8 cellular contexts compared by ENCODE assay signal in the genomic region with DNA sequence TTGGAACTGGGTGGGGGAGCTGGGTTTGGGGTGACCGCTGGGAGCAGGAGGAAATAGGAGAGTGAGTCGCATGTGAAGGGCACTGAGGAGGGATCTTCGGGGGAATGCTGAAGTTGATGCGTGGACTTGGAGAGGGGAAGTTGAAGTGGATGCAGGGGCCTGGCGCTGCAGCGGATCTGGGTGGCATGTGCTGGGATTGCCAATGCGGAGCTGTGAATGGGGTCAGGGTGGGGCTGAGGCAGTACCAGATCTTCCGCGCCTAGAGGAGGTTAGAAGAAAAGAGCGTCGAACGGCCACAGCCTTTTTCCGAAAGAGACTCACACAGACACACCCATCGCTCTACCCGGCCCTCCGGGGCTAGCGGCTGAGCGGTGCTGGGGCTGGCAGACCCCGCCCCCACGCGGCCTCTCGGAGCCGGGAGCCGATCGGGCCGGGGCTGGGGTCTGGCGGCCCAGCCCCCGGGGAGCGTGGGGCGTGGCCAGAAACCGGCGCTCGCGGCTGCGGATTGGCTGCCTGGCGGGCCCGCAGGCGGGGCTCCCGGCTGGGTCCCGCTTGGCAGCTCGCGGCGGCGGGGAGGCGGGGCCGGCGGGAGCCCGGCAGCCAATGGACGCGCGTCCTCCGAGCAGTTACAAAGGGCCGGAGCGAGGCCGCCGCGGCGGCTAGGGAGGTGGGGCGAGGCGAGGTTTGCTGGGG. TPM values are rescaled to one million over a fixed set of nuclear protein-coding genes. Genes with fewer than 3 reads are reported as not detected.
DNase-seq lines count a peak whose midpoint lies in the region; ATAC-seq, FAIRE-seq and TF ChIP-seq lines count a peak whose summit lies in the region.

Gene TGFBR1 (plus strand): TSS at position 655 of the 693 bp plus-strand sequence. CDS start 93 bp downstream, outside the sequence.

- H3K27ac ChIP-seq in BLaER1 treated with 17β-estradiol and CSF1 and Interleukin-3, amounts not matched to agents 10 nM and 100 nM, result peak within 1 kb of the TSS; percentile 93 to 99 (median 96)
- peak within 1 kb of the TSS; percentile 46 for H3K27ac ChIP-seq in HepG2 (ENCODE audit: extremely low read length, insufficient read depth, low read length)

- peaks cover 0 to 16% (median 0%) of the 10 kb centered on the region in 11 experiments; a peak in 8 of 22 replicates for H3K9me3 ChIP-seq in BLaER1 treated with 17β-estradiol and CSF1 and Interleukin-3, amounts not matched to agents 10 nM and 100 nM (replicated peaks in 1 of 11)
- no peaks in the 10 kb centered on the region for H3K9me3 ChIP-seq in HepG2 (ENCODE audit: low read length)

- WGBS in HepG2 (ENCODE audit: low lambda C conversion rate), result 2% methylated on average over 7 of the region's 60 CpGs

- POLR2A ChIA-PET in HepG2 (lab: Yijun Ruan, JAX), result interaction anchor here (0.6 to 1.9 kb wide), 4 partner anchors 12 to 802 kb away, joined by 3 to 7 read pairs (median 4); partner anchors contain the start of genes ALG2 and SEC61B

- TF ChIP-seq POLR2A in HepG2 (IDR thresholded peaks at IDR 0.05; ENCODE audit: insufficient read depth in 1 of 2, low read depth in 2 of 2, low read length in 2 of 2), result no peak; a peak in 1 of 4 replicates

- CTCF ChIA-PET in HepG2 (lab: Yijun Ruan, JAX; ENCODE audit: low intra/inter-chr PET ratio, low total read pairs), result no interaction called here

- H3K4me1 ChIP-seq in BLaER1 treated with 17β-estradiol and CSF1 and Interleukin-3, amounts not matched to agents 10 nM and 100 nM, result peaks cover 38 to 60% (median 48%) of the 10 kb centered on the region in 10 experiments
- peaks cover 41% of the 10 kb centered on the region for H3K4me1 ChIP-seq in HepG2 (ENCODE audit: insufficient read depth, low read length)

- in situ Hi-C loops in HepG2 (cut with HindIII; ENCODE audit: extremely low pct_ligation_motif_present, low pct_unique_long_range_greater_than_20kb), result no loop called here

- H3K27me3 ChIP-seq in BLaER1 treated with 17β-estradiol and CSF1 and Interleukin-3, amounts not matched to agents 10 nM and 100 nM, result peaks cover 0 to 36% (median 12%) of the 10 kb centered on the region in 11 experiments; a peak in 13 of 22 replicates
- no peaks in the 10 kb centered on the region; a peak in 1 of 5 replicates for H3K27me3 ChIP-seq in HepG2 (ENCODE audit: control insufficient read depth in 1 of 2, insufficient read depth in 2 of 2, low read length in 2 of 2)

- no peak for TF ChIP-seq EP300 in HepG2 (IDR thresholded peaks at IDR 0.05; ENCODE audit: low read depth in 2 of 2, low read length in 2 of 2)
- no peak for TF ChIP-seq EP300 in HepG2 (CRISPR knock-in tag; IDR thresholded peaks at IDR 0.05; ENCODE audit: borderline replicate concordance)

- peak; percentile 21; the same call in 1 of the 2 replicates for TF ChIP-seq CTCF in HepG2 (CRISPR knock-in tag; IDR thresholded peaks at IDR 0.05)

- peak within 1 kb of the TSS; percentile 83 to 98 (median 90) for H3K4me2 ChIP-seq in BLaER1 treated with 17β-estradiol and CSF1 and Interleukin-3, amounts not matched to agents 10 nM and 100 nM
- H3K4me2 ChIP-seq in HepG2 (ENCODE audit: low read depth, low read length), result peak within 1 kb of the TSS; percentile 100

- intact Hi-C loops in HepG2 (cut with micrococcal nuclease; ENCODE audit: unreplicated experiment), result loop anchor here (1.0 kb wide), 1 partner anchor 256 kb away; no protein-coding TSS in a partner anchor

- peak within 1 kb of the TSS; percentile 56 for H2AFZ ChIP-seq in HepG2 (ENCODE audit: low read length)

- ATAC-seq in GM19372 (IDR thresholded peaks at IDR 0.05; ENCODE audit: low read depth, unreplicated experiment), result peak; percentile 87
- ATAC-seq in HG03521 (IDR thresholded peaks at IDR 0.05; ENCODE audit: unreplicated experiment), result peak; percentile 90
- peak; percentile 91 for ATAC-seq in HepG2

- peak within 1 kb of the TSS; percentile 96 to 99 (median 98) for H3K9ac ChIP-seq in BLaER1 treated with 17β-estradiol and CSF1 and Interleukin-3, amounts not matched to agents 10 nM and 100 nM
- peak within 1 kb of the TSS; percentile 71 for H3K9ac ChIP-seq in HepG2 (ENCODE audit: insufficient read depth, low read depth, low read length)

- peak within 1 kb of the TSS; percentile 80 to 97 (median 93) for H3K4me3 ChIP-seq in BLaER1 treated with 17β-estradiol and CSF1 and Interleukin-3, amounts not matched to agents 10 nM and 100 nM
- H3K4me3 ChIP-seq in HepG2 (replicated peaks in 1 of 3; ENCODE audit: insufficient read depth in 1 of 3, low read depth in 2 of 3, low read length in 3 of 3), result peak within 1 kb of the TSS; percentile 65 to 86 (median 78)

- DNase-seq in NCI-H748 treated with DMSO at 0.1 percent for 48 hours (lab: John Stamatoyannopoulos, UW) (peak; percentile 87), dermis blood vessel endothelial cell (peak; percentile 94), HepG2 (ENCODE audit: low spot score) (peak; percentile 78)
- peak; percentile 91 for DNase-seq in activated CD4-positive, alpha-beta T cell treated with anti-CD3 and anti-CD28 coated beads, Interleukin-2, amount 50 U/mL, for 48 hours
- DNase-seq in stimulated activated CD4-positive, alpha-beta T cell treated with anti-CD3 and anti-CD28 coated beads, Interleukin-4, amount 100 ng/mL, for 1 hour, result peak; percentile 91

- BruUV-seq in HepG2 (replicated peaks; lab: Mats Ljungman, UMichigan), result no TSS peak

- H3K79me2 ChIP-seq in HepG2 (ENCODE audit: insufficient read depth, low read length), result peaks cover 20% of the 10 kb centered on the region

- no peak for TF ChIP-seq RAD21 in HepG2 (CRISPR knock-in tag; IDR thresholded peaks at IDR 0.05)

- H4K20me1 ChIP-seq in BLaER1 treated with 17β-estradiol and CSF1 and Interleukin-3, amounts not matched to agents 10 nM and 100 nM, result peaks cover 5 to 44% (median 18%) of the 10 kb centered on the region in 11 experiments; a peak in 14 of 22 replicates
- no peaks in the 10 kb centered on the region for H4K20me1 ChIP-seq in HepG2 (ENCODE audit: insufficient read depth, low read length)

- peaks cover 0 to 6% (median 0%) of the 10 kb centered on the region in 11 experiments; a peak in 3 of 22 replicates for H3K36me3 ChIP-seq in BLaER1 treated with 17β-estradiol and CSF1 and Interleukin-3, amounts not matched to agents 10 nM and 100 nM
- no peaks in the 10 kb centered on the region for H3K36me3 ChIP-seq in HepG2 (replicated peaks in 1 of 2; ENCODE audit: control insufficient read depth in 1 of 2, insufficient read depth in 2 of 2, low read length in 2 of 2)

- FAIRE-seq in HepG2 (lab: Jason Lieb, UNC), result no peak

TF ChIP-seq in HepG2, 621 proteins besides CTCF, POLR2A, EP300 and RAD21 (continues in another document):
- TF ChIP-seq ZNF138 (CRISPR knock-in tag; IDR thresholded peaks at IDR 0.05; ENCODE audit: low read depth), result no peak
- TF ChIP-seq ZFX (CRISPR knock-in tag; IDR thresholded peaks at IDR 0.05; ENCODE audit: low read depth), result peak; percentile 71
- TF ChIP-seq SPEN (CRISPR knock-in tag; IDR thresholded peaks at IDR 0.05; ENCODE audit: low read depth), result 0 out of 2 replicates have a peak, but pooled peaks have one; percentile 31
- no peak for TF ChIP-seq CHD2 (IDR thresholded peaks at IDR 0.05; ENCODE audit: low read depth, low read length)
- no peak for TF ChIP-seq MIXL1 (CRISPR knock-in tag; IDR thresholded peaks at IDR 0.05)
- TF ChIP-seq SMARCE1 (IDR thresholded peaks at IDR 0.05; ENCODE audit: borderline replicate concordance), result no peak
- no peak for TF ChIP-seq CERS6 (CRISPR knock-in tag; IDR thresholded peaks at IDR 0.05)
- TF ChIP-seq SSRP1 (CRISPR knock-in tag; IDR thresholded peaks at IDR 0.05), result no peak

RNA-seq across cellular contexts. Expression of gene TGFBR1, which starts in this region (rescaled TPM):
- total RNA-seq in dermis blood vessel endothelial cell, result 17.0 and 18.4 TPM in 2 replicates
- 21.2 and 23.9 TPM in 2 replicates for total RNA-seq in HepG2 (2016; rRNA removed; fragmentation: Illumina TruSeq; extraction: Trizol)
- total RNA-seq in HepG2 (2016; cell fraction: cytosol; rRNA removed; fragmentation: Illumina TruSeq; extraction: Trizol; ENCODE audit: low read depth), result 5.6 and 5.9 TPM in 2 replicates
- total RNA-seq in HepG2 (2016; cell fraction: insoluble cytoplasmic fraction; rRNA removed; fragmentation: Illumina TruSeq; extraction: Trizol), result 18.4 and 22.1 TPM in 2 replicates
- 14.2 and 17.5 TPM in 2 replicates for total RNA-seq in HepG2 (2016; cell fraction: membrane; rRNA removed; fragmentation: Illumina TruSeq; extraction: Trizol)
- total RNA-seq in HepG2 (2016; cell fraction: nucleus; rRNA removed; fragmentation: Illumina TruSeq; extraction: Trizol), result 21.2 and 24.6 TPM in 2 replicates
- 16.8 and 16.9 TPM in 2 replicates for polyA plus RNA-seq in HepG2 (2011; rRNA removed)
- polyA plus RNA-seq in HepG2 (2011; cell fraction: cytosol; rRNA removed), result 7.4 and 11.8 TPM in 2 replicates
- 5.4 and 6.2 TPM in 2 replicates for polyA plus RNA-seq in HepG2 (2011; cell fraction: nucleus; rRNA removed)
- polyA plus RNA-seq in HepG2 (2012), result 10.1 and 10.7 TPM in 2 replicates
- polyA plus RNA-seq in HepG2 (2016; cell fraction: cytosol; fragmentation: Illumina TruSeq; extraction: Trizol; ENCODE audit: low read depth), result 0.79 and 1.2 TPM in 2 replicates
- polyA plus RNA-seq in HepG2 (2016; cell fraction: insoluble cytoplasmic fraction; fragmentation: Illumina TruSeq; extraction: Trizol; ENCODE audit: low read depth), result 10.0 and 10.3 TPM in 2 replicates
- 3.4 and 3.9 TPM in 2 replicates for polyA plus RNA-seq in HepG2 (2016; cell fraction: membrane; fragmentation: Illumina TruSeq; extraction: Trizol; ENCODE audit: low read depth)
- 16.7 and 17.0 TPM in 2 replicates for polyA plus RNA-seq in HepG2 (2016; cell fraction: nucleus; fragmentation: Illumina TruSeq; extraction: Trizol; ENCODE audit: insufficient read depth, low read depth)
- polyA minus RNA-seq in HepG2 (2011; rRNA and poly(A)+ RNA removed; ENCODE audit: low replicate concordance), result 103 and 225 TPM in 2 replicates
- 40.2 and 45.8 TPM in 2 replicates for polyA minus RNA-seq in HepG2 (2011; cell fraction: cytosol; rRNA and poly(A)+ RNA removed)
- 22.3 and 22.5 TPM in 2 replicates for polyA minus RNA-seq in HepG2 (2011; cell fraction: nucleus; rRNA and poly(A)+ RNA removed)

Comparison
In these comparisons a context has a peak if more than half of its experiments do, and no peak if none do; other contexts are left out.
1. Peak in every context shown above with its lines: DNase-seq, ATAC-seq, H3K4me3 ChIP-seq and H3K27ac ChIP-seq.